In genomic region chrX:3485727-3486126, GRCh38 we compare ENCODE assay signal across 1 cellular context.
TF ChIP-seq lines count a peak whose summit lies in the region.

No MANE protein-coding gene starts in this region.

TF ChIP-seq in GM23338, 12 proteins besides CTCF, POLR2A, EP300 and RAD21 (continued from another document):
- TF ChIP-seq ZNF462 (CRISPR knock-in tag; IDR thresholded peaks at IDR 0.05) (no peak), EZH2 (IDR thresholded peaks at IDR 0.05; ENCODE audit: low read depth, unreplicated experiment) (no peak), ETS1 (IDR thresholded peaks at IDR 0.05) (no peak), JUNB (IDR thresholded peaks at IDR 0.05; ENCODE audit: unreplicated experiment) (no peak), NANOG (IDR thresholded peaks at IDR 0.05; ENCODE audit: borderline replicate concordance) (no peak), STAT1 (IDR thresholded peaks at IDR 0.05; ENCODE audit: unreplicated experiment) (no peak)
TF ChIP-seq in GM23338: peak in this region for 0.
